8 cellular contexts compared by ENCODE assay signal in genomic region chrX:68827848-68828562, GRCh38. TPM values are rescaled to one million over a fixed set of nuclear protein-coding genes. Genes with fewer than 3 reads are reported as not detected.
A peak's percentile ranks its signal among the peaks of the same experiment; 100 is the strongest.
DNase-seq lines count a peak whose midpoint lies in the region; ATAC-seq and TF ChIP-seq lines count a peak whose summit lies in the region.

No MANE protein-coding gene starts in this region.

- no peak overlapping the region for H2BK12ac ChIP-seq in neuronal stem cell (ENCODE audit: low read length)

- H3K4me1 ChIP-seq in ACC112 (ENCODE audit: control insufficient read depth, insufficient read depth, low read length, unreplicated experiment) (peaks cover 20% of the 10 kb centered on the region), neuronal stem cell (ENCODE audit: control insufficient read depth in 2 of 2, insufficient read depth in 1 of 2, low read depth in 1 of 2, low read length in 2 of 2) (peaks cover 4 to 10% of the 10 kb centered on the region in 2 donors), stomach (peaks cover 0 to 38% (median 18%) of the 10 kb centered on the region in 4 donors)

- H3K27me3 ChIP-seq in ACC112 (ENCODE audit: insufficient read depth, low read length) (no peaks in the 10 kb centered on the region), neuronal stem cell (ENCODE audit: control insufficient read depth in 3 of 3, insufficient read depth in 3 of 3, low read depth in 1 of 3, low read length in 3 of 3) (peaks cover 0 to 12% (median 0%) of the 10 kb centered on the region in 3 experiments), stomach (peaks cover 0 to 8% (median 0%) of the 10 kb centered on the region in 3 donors)

- no CpG with 5 or more reads among the region's 32 CpGs for WGBS in neuronal stem cell (ENCODE audit: extremely low coverage in 2 of 2, insufficient read length in 2 of 2, insufficient replicate concordance in 1 of 2), 2 donors
- 2 to 39% (median 4%) methylated on average over 14 to 32 of the region's 32 CpGs for WGBS in stomach, 5 donors

- H3K4ac ChIP-seq in neuronal stem cell (ENCODE audit: low read length): no peak overlapping the region

- peaks cover 21% of the 10 kb centered on the region for H3K79me2 ChIP-seq in ACC112 (ENCODE audit: control insufficient read depth, insufficient read depth, low read length, unreplicated experiment)

- H4K91ac ChIP-seq in neuronal stem cell (ENCODE audit: low read depth, low read length, poor library complexity): no peak overlapping the region

- peak overlapping the region; percentile 84 for H2AK5ac ChIP-seq in neuronal stem cell (ENCODE audit: low read depth, low read length)

- H2AFZ ChIP-seq in ACC112 (ENCODE audit: low read length, unreplicated experiment): no peak overlapping the region
- H2AFZ ChIP-seq in neuronal stem cell (ENCODE audit: low read length): peak overlapping the region; percentile 27

- H3K4me3 ChIP-seq in ACC112 (ENCODE audit: low read depth, low read length) (peak overlapping the region; percentile 85), neuronal stem cell (ENCODE audit: low read length in 2 of 2) (peak overlapping the region; percentile 72 to 77), stomach (peak overlapping the region; percentile 64 to 79 (median 70))
- H3K4me3 ChIP-seq in Jurkat, Clone E6-1 (ENCODE audit: low read length): peak overlapping the region; percentile 63

- H3K4me2 ChIP-seq in neuronal stem cell (ENCODE audit: insufficient read depth, low read length, poor library complexity, severe bottlenecking): peak overlapping the region; percentile 80

- peak; percentile 37 for ATAC-seq in GM18511 (IDR thresholded peaks at IDR 0.05; ENCODE audit: unreplicated experiment)

- H3K9me3 ChIP-seq in neuronal stem cell (replicated peaks in 1 of 2; ENCODE audit: control insufficient read depth in 2 of 2, insufficient read depth in 1 of 2, low read depth in 1 of 2, low read length in 2 of 2) (no peaks in the 10 kb centered on the region), stomach (no peaks in the 10 kb centered on the region)

- H3K14ac ChIP-seq in neuronal stem cell (ENCODE audit: low read length): no peak overlapping the region

- TF ChIP-seq POLR2A in stomach (IDR thresholded peaks at IDR 0.05): no peak

- TF ChIP-seq EP300 in stomach (IDR thresholded peaks at IDR 0.05): no peak

- no peak overlapping the region for H2BK120ac ChIP-seq in neuronal stem cell (ENCODE audit: low read depth, low read length)

- peak; percentile 67 for DNase-seq in Jurkat, Clone E6-1 (ENCODE audit: low read depth, low spot score)
- DNase-seq in SHP77 (lab: John Stamatoyannopoulos, UW): peak; percentile 21 to 39
- DNase-seq in activated naive CD4-positive, alpha-beta T cell (lab: John Stamatoyannopoulos, UW): peak; percentile 38 to 75 (median 64)
- peak; percentile 56 for DNase-seq in foreskin melanocyte
- DNase-seq in neuronal stem cell (ENCODE audit: low spot score): peak; percentile 81
- peak; percentile 86 for DNase-seq in stomach

- no peak overlapping the region for H2BK5ac ChIP-seq in neuronal stem cell (ENCODE audit: low read length)

- H3K36me3 ChIP-seq in ACC112 (ENCODE audit: insufficient read depth, low read length): no peaks in the 10 kb centered on the region
- H3K36me3 ChIP-seq in neuronal stem cell (replicated peaks in 1 of 2; ENCODE audit: control insufficient read depth in 2 of 2, insufficient read depth in 2 of 2, low read length in 2 of 2): no peaks in the 10 kb centered on the region
- no peaks in the 10 kb centered on the region for H3K36me3 ChIP-seq in stomach

- H3K27ac ChIP-seq in ACC112 (ENCODE audit: low read depth, low read length) (peak overlapping the region; percentile 59; the same call in 1 of the 2 replicates), neuronal stem cell (replicated peaks; ENCODE audit: low read length) (peak overlapping the region; percentile 63), stomach (peak overlapping the region; percentile 54 to 87 (median 83))

- no peak overlapping the region for H4K8ac ChIP-seq in neuronal stem cell (ENCODE audit: low read depth, low read length)

- TF ChIP-seq CTCF in stomach (IDR thresholded peaks at IDR 0.05): peak in 5 of 7 experiments; percentile 71 to 92 (median 88)

- peak overlapping the region; percentile 85 for H3K18ac ChIP-seq in neuronal stem cell (ENCODE audit: low read length)

- H3K9ac ChIP-seq in neuronal stem cell (ENCODE audit: low read depth, low read length, poor library complexity): peak overlapping the region; percentile 81

- intact Hi-C loops in stomach (cut with DNase I; ENCODE audit: low total_unique reads): loop anchor here (5.0 to 10.0 kb wide), 3 partner anchors 234 to 557 kb away; no protein-coding TSS in a partner anchor

- peak overlapping the region; percentile 81 for H2BK15ac ChIP-seq in neuronal stem cell (ENCODE audit: low read length)

- no peaks in the 10 kb centered on the region for H3K79me1 ChIP-seq in neuronal stem cell (ENCODE audit: low read depth, low read length)

- no peak overlapping the region for H3K23ac ChIP-seq in neuronal stem cell (ENCODE audit: low read depth, low read length, poor library complexity)

RNA-seq across cellular contexts. Expression of gene EFNB1, which starts 0.8 kb away (rescaled TPM):
- polyA plus RNA-seq in Jurkat, Clone E6-1 (2012; ENCODE audit: insufficient read depth, insufficient read length): 3.6 TPM
- 111 TPM for polyA plus RNA-seq in neuronal stem cell (2013, experiment 1 of 2)
- polyA plus RNA-seq in neuronal stem cell (2013, experiment 2 of 2): 111 TPM
- total RNA-seq in stomach: 100 to 1,000 TPM in 1 of 5 donors, 10 to 100 TPM in 3, 1 to 10 TPM in 1; 5.8 to 160 (median 26.1) TPM
- polyA plus RNA-seq in stomach: 10 to 100 TPM in 2 of 3 donors, 1 to 10 TPM in 1; 9.2 to 15.0 (median 10.1) TPM

Comparison
In these comparisons a context has a peak if more than half of its experiments do, and no peak if none do; other contexts are left out.
1. Peak in every context shown above with its lines: DNase-seq, ATAC-seq, H3K4me3 ChIP-seq and H3K27ac ChIP-seq.
2. DNase-seq: peak in every context shown above with its lines; median percentile 86 in stomach; 81 in neuronal stem cell; 67 in Jurkat, Clone E6-1; 64 in activated naive CD4-positive, alpha-beta T cell; 56 in foreskin melanocyte; 30 in SHP77.